8 cellular contexts compared by ENCODE assay signal in genomic region chr17:31560836-31561235, GRCh38.
DNase-seq lines count a peak whose midpoint lies in the region; ATAC-seq and TF ChIP-seq lines count a peak whose summit lies in the region.

No MANE protein-coding gene starts in this region.

- H3K27ac Mint-ChIP-seq in neural progenitor cell (peak overlapping the region; percentile 82), CD14-positive monocyte (peak overlapping the region in 3 of 7 donors; percentile 11 to 91 (median 13))
- no peak overlapping the region for H3K27ac Mint-ChIP-seq in activated CD4-positive, alpha-beta memory T cell treated with anti-CD3 and anti-CD28 coated beads for 36 hours

- H3K9me3 Mint-ChIP-seq in neural progenitor cell, result peaks cover 7% of the 10 kb centered on the region
- H3K9me3 Mint-ChIP-seq in activated CD4-positive, alpha-beta memory T cell treated with anti-CD3 and anti-CD28 coated beads for 36 hours, result no peaks in the 10 kb centered on the region
- no peaks in the 10 kb centered on the region for H3K9me3 Mint-ChIP-seq in CD14-positive monocyte

- H3K79me2 ChIP-seq in PC-3 (ENCODE audit: low read length), result peaks cover 63% of the 10 kb centered on the region
- H3K79me2 ChIP-seq in neural progenitor cell (ENCODE audit: low read depth), result no peaks in the 10 kb centered on the region

- CTCF ChIA-PET in PC-3 (lab: Charles Lee), result interaction anchor here (1.8 kb wide), 1 partner anchor 282 kb away, joined by 5 read pairs; no protein-coding TSS in a partner anchor
- CTCF ChIA-PET in activated CD4-positive, alpha-beta memory T cell treated with anti-CD3 and anti-CD28 coated beads for 36 hours (lab: Charles Lee), result interaction anchor here (1.5 kb wide), 1 partner anchor 282 kb away, joined by 4 read pairs; no protein-coding TSS in a partner anchor

- no peaks in the 10 kb centered on the region for H3F3A ChIP-seq in PC-3 (ENCODE audit: low read length, unreplicated experiment)
- peaks cover 39% of the 10 kb centered on the region for H3F3A ChIP-seq in neural progenitor cell (ENCODE audit: low read depth)

- H3K36me3 ChIP-seq in PC-3 (ENCODE audit: low read depth, low read length) (no peaks in the 10 kb centered on the region), neural progenitor cell (no peaks in the 10 kb centered on the region)

- intact Hi-C loops in PC-3 (cut with micrococcal nuclease), result no loop called here
- intact Hi-C loops in activated CD4-positive, alpha-beta memory T cell treated with anti-CD3 and anti-CD28 coated beads for 36 hours (cut with micrococcal nuclease), result no loop called here
- intact Hi-C loops in CD14-positive monocyte (cut with micrococcal nuclease), result no loop called here

- DNase-seq in PC-3 (peak; percentile 50), neural progenitor cell (ENCODE audit: low spot score) (no peak), CD14-positive monocyte (ENCODE audit: low spot score) (no peak)
- DNase-seq in activated CD4-positive, alpha-beta memory T cell treated with anti-CD3 and anti-CD28 coated beads for 36 hours, result no peak

- H4K20me1 ChIP-seq in PC-3 (ENCODE audit: low read length), result no peaks in the 10 kb centered on the region
- H4K20me1 ChIP-seq in neural progenitor cell (ENCODE audit: low read depth), result peaks cover 38% of the 10 kb centered on the region

- no peak for TF ChIP-seq CTCF in C4-2B (conservative IDR thresholded peaks at IDR 0.05)
- TF ChIP-seq CTCF in PC-3 (conservative IDR thresholded peaks at IDR 0.05; ENCODE audit: low read depth, low read length), result no peak
- TF ChIP-seq CTCF in neural progenitor cell (IDR thresholded peaks at IDR 0.05), result no peak
- no peak for TF ChIP-seq CTCF in CD14-positive monocyte (IDR thresholded peaks at IDR 0.05)

- H3K9me2 ChIP-seq in PC-3 (replicated peaks; ENCODE audit: low read length), result no peaks in the 10 kb centered on the region

- TSS peak; percentile 38 for BruUV-seq in PC-3 (replicated peaks; lab: Mats Ljungman, UMichigan)

- peak; percentile 35 for ATAC-seq in PC-3
- peak; percentile 23 for ATAC-seq in esophagus mucosa
- ATAC-seq in GM21786 (IDR thresholded peaks at IDR 0.05; ENCODE audit: unreplicated experiment), result no peak
- ATAC-seq in GM21526 (IDR thresholded peaks at IDR 0.05; ENCODE audit: low FRiP score, unreplicated experiment), result no peak

- H3K27ac ChIP-seq in C4-2B (peak overlapping the region; percentile 96), PC-3 (ENCODE audit: low read length) (peak overlapping the region; percentile 88), neural progenitor cell (no peak overlapping the region)

- POLR2A ChIA-PET in PC-3 (lab: Charles Lee; ENCODE audit: unreplicated experiment), result no interaction called here
- POLR2A ChIA-PET in activated CD4-positive, alpha-beta memory T cell treated with anti-CD3 and anti-CD28 coated beads for 36 hours (lab: Charles Lee), result no interaction called here

- peak overlapping the region; percentile 83 for H3K4me3 ChIP-seq in PC-3 (ENCODE audit: low read length)
- no peak overlapping the region for H3K4me3 ChIP-seq in neural progenitor cell

- H3K36me3 Mint-ChIP-seq in neural progenitor cell (peaks cover 10% of the 10 kb centered on the region), CD14-positive monocyte (peaks cover 11% of the 10 kb centered on the region in 2 donors)
- H3K36me3 Mint-ChIP-seq in activated CD4-positive, alpha-beta memory T cell treated with anti-CD3 and anti-CD28 coated beads for 36 hours, result no peaks in the 10 kb centered on the region

- peak overlapping the region; percentile 86 for H3K9ac ChIP-seq in PC-3 (ENCODE audit: low read length)
- H3K9ac ChIP-seq in neural progenitor cell, result no peak overlapping the region

- H3K4me1 Mint-ChIP-seq in neural progenitor cell (peaks cover 65% of the 10 kb centered on the region), CD14-positive monocyte (peaks cover 48% of the 10 kb centered on the region)
- peaks cover 20% of the 10 kb centered on the region for H3K4me1 Mint-ChIP-seq in activated CD4-positive, alpha-beta memory T cell treated with anti-CD3 and anti-CD28 coated beads for 36 hours (ENCODE audit: low read depth)

- H3K27me3 ChIP-seq in PC-3 (ENCODE audit: low read length) (no peaks in the 10 kb centered on the region), neural progenitor cell (peaks cover 70% of the 10 kb centered on the region)

- H3K27me3 Mint-ChIP-seq in neural progenitor cell (ENCODE audit: insufficient read depth, low read depth) (peaks cover 21% of the 10 kb centered on the region), CD14-positive monocyte (ENCODE audit: low read depth in 3 of 3) (peaks cover 5 to 8% (median 6%) of the 10 kb centered on the region in 3 donors)
- H3K27me3 Mint-ChIP-seq in activated CD4-positive, alpha-beta memory T cell treated with anti-CD3 and anti-CD28 coated beads for 36 hours, result peaks cover 7% of the 10 kb centered on the region

- H3K4me2 ChIP-seq in PC-3 (ENCODE audit: low read length) (peak overlapping the region; percentile 90), neural progenitor cell (peak overlapping the region; percentile 72)

- H3K4me1 ChIP-seq in PC-3 (ENCODE audit: insufficient read depth, low read length), result peaks cover 24% of the 10 kb centered on the region
- H3K4me1 ChIP-seq in neural progenitor cell, result peaks cover 39% of the 10 kb centered on the region

- H2AFZ ChIP-seq in PC-3 (ENCODE audit: low read length), result peak overlapping the region; percentile 50
- no peak overlapping the region for H2AFZ ChIP-seq in neural progenitor cell (replicated peaks)

- no peaks in the 10 kb centered on the region for H3K9me3 ChIP-seq in PC-3 (ENCODE audit: low read length)
- no peaks in the 10 kb centered on the region for H3K9me3 ChIP-seq in neural progenitor cell (ENCODE audit: low read depth)

- peak overlapping the region; percentile 82 for H3K4me3 Mint-ChIP-seq in neural progenitor cell
- H3K4me3 Mint-ChIP-seq in activated CD4-positive, alpha-beta memory T cell treated with anti-CD3 and anti-CD28 coated beads for 36 hours, result no peak overlapping the region
- H3K4me3 Mint-ChIP-seq in CD14-positive monocyte, result peak overlapping the region in 1 of 2 donors; percentile 82

Comparison
In these comparisons a context has a peak if more than half of its experiments do, and no peak if none do; other contexts are left out.
1. ATAC-seq: peak in PC-3 (single experiment) and esophagus mucosa (single experiment); none in GM21786 (single experiment) and GM21526 (single experiment).